24 cellular contexts compared by ENCODE assay signal in genomic region chr1:153520818-153521476, GRCh38. TPM values are rescaled to one million over a fixed set of nuclear protein-coding genes. Genes with fewer than 3 reads are reported as not detected.
A peak's percentile ranks its signal among the peaks of the same experiment; 100 is the strongest.
DNase-seq lines count a peak whose midpoint lies in the region; FAIRE-seq and TF ChIP-seq lines count a peak whose summit lies in the region.
"Had no signal": no experiment of that assay in that cellular context is flagged by ENCODE, and none has a peak within 500 bp of the region (broad histone marks: within the 10 kb centered on the region; RNA-seq: fewer than 3 reads in every experiment).

No MANE protein-coding gene starts in this region.

- H3K4me3 ChIP-seq in PC-9 (no peak overlapping the region), endodermal cell (ENCODE audit: low read length) (peak overlapping the region; percentile 30), sigmoid colon (no peak overlapping the region)
- H3K4me3 ChIP-seq: ascending aorta, lower lobe of right lung, right atrium auricular region had no signal

- peak; percentile 43 for DNase-seq in EL
- peak in 1 of 2 experiments; percentile 59 for DNase-seq in PC-9
- DNase-seq in endodermal cell: no peak
- peak; percentile 22 for DNase-seq in sigmoid colon
- no peak for DNase-seq in GM12891 (ENCODE audit: insufficient read length, low spot score)
- no peak for DNase-seq in activated T-cell treated with anti-CD3 and anti-CD28 coated beads for 4 hours
- no peak for DNase-seq in endothelial cell (ENCODE audit: low spot score)
- DNase-seq: activated CD4-positive, alpha-beta T cell treated with anti-CD3 and anti-CD28 coated beads for 36 hours; erythroblast; foreskin keratinocyte; KG1; lower lobe of right lung; NCI-H187; NCI-H748 treated with DMSO at 0.1 percent for 48 hours; SIG-M5; T-cell had no signal

- no peaks in the 10 kb centered on the region for H3K9me2 ChIP-seq in PC-9 (ENCODE audit: insufficient read depth)

- no peak for TF ChIP-seq CTCF in PC-9 (conservative IDR thresholded peaks at IDR 0.05)
- no peak for TF ChIP-seq CTCF in endodermal cell (conservative IDR thresholded peaks at IDR 0.05)
- no peak for TF ChIP-seq CTCF in sigmoid colon (IDR thresholded peaks at IDR 0.05)
- no peak for TF ChIP-seq CTCF in endothelial cell (IDR thresholded peaks at IDR 0.05; ENCODE audit: unreplicated experiment)

- H3K79me2 ChIP-seq in PC-9 (ENCODE audit: low read depth): no peaks in the 10 kb centered on the region

- WGBS in endodermal cell (ENCODE audit: insufficient coverage in 1 of 2, insufficient read length in 1 of 2), 2 experiments: 70 to 77% methylated on average over 4 of the region's 4 CpGs
- WGBS in sigmoid colon, 2 donors: 65 to 87% methylated on average over 4 of the region's 4 CpGs

- peaks cover 43% of the 10 kb centered on the region for H3F3A ChIP-seq in PC-9 (ENCODE audit: insufficient read depth, low read depth)

- intact Hi-C loops in PC-9 (cut with micrococcal nuclease; ENCODE audit: unreplicated experiment) (no loop called here), sigmoid colon (cut with DNase I) (no loop called here)

- peaks cover 25% of the 10 kb centered on the region for H3K4me1 ChIP-seq in PC-9 (replicated peaks; ENCODE audit: insufficient read depth)
- peaks cover 10% of the 10 kb centered on the region for H3K4me1 ChIP-seq in endodermal cell (ENCODE audit: control insufficient read depth, insufficient read depth, low read length)
- H3K4me1 ChIP-seq in sigmoid colon: peaks cover 0 to 7% (median 4%) of the 10 kb centered on the region in 4 donors

- H3K9me3 ChIP-seq in PC-9 (ENCODE audit: insufficient read depth, low read depth) (no peaks in the 10 kb centered on the region), endodermal cell (ENCODE audit: control insufficient read depth, low read length) (no peaks in the 10 kb centered on the region), sigmoid colon (no peaks in the 10 kb centered on the region)
- H3K9me3 ChIP-seq: ascending aorta, lower lobe of right lung, right atrium auricular region had no signal

- H3K27ac ChIP-seq in PC-9: peak overlapping the region; percentile 16; the same call in 1 of the 2 replicates
- no peak overlapping the region for H3K27ac ChIP-seq in endodermal cell (ENCODE audit: low read depth, low read length)
- no peak overlapping the region for H3K27ac ChIP-seq in sigmoid colon
- H3K27ac ChIP-seq: ascending aorta, foreskin keratinocyte, lower lobe of right lung, right atrium auricular region had no signal

- H3K9me3 Mint-ChIP-seq in endodermal cell (peaks cover 8% of the 10 kb centered on the region), endothelial cell (ENCODE audit: unreplicated experiment) (no peaks in the 10 kb centered on the region)
- H3K9me3 Mint-ChIP-seq: activated naive CD4-positive, alpha-beta T cell treated with anti-CD3 and anti-CD28 coated beads, Interleukin-2, amount 50 U/mL, for 24 hours; T-cell had no signal

- CTCF ChIA-PET in PC-9 (lab: Charles Lee): interaction anchor here (0.6 kb wide), 1 partner anchor 13 kb away, joined by 3 read pairs; no protein-coding TSS in a partner anchor

- TF ChIP-seq POLR2A in sigmoid colon (IDR thresholded peaks at IDR 0.05): no peak
- no peak for TF ChIP-seq POLR2A in GM12891 (IDR thresholded peaks at IDR 0.05; ENCODE audit: low read depth, low read length)

- H3K27me3 ChIP-seq in PC-9 (ENCODE audit: insufficient read depth, low read depth) (no peaks in the 10 kb centered on the region), endodermal cell (ENCODE audit: control insufficient read depth, insufficient read depth, low read length, poor library complexity, severe bottlenecking) (peaks cover 12% of the 10 kb centered on the region), sigmoid colon (no peaks in the 10 kb centered on the region)
- H3K27me3 ChIP-seq: ascending aorta, foreskin keratinocyte, right atrium auricular region had no signal

- H3K27ac Mint-ChIP-seq in endodermal cell: peak overlapping the region; percentile 9
- no peak overlapping the region for H3K27ac Mint-ChIP-seq in endothelial cell (ENCODE audit: unreplicated experiment)
- H3K27ac Mint-ChIP-seq: activated CD4-positive, alpha-beta T cell treated with anti-CD3 and anti-CD28 coated beads for 36 hours; activated naive CD4-positive, alpha-beta T cell treated with anti-CD3 and anti-CD28 coated beads, Interleukin-2, amount 50 U/mL, for 24 hours; T-cell had no signal

- POLR2A ChIA-PET in PC-9 (lab: Charles Lee; ENCODE audit: unreplicated experiment): interaction anchor here (0.8 kb wide), 1 partner anchor 14 kb away, joined by 3 read pairs; no protein-coding TSS in a partner anchor

- H3K27me3 Mint-ChIP-seq in endodermal cell (ENCODE audit: insufficient read depth) (peaks cover 42% of the 10 kb centered on the region), endothelial cell (ENCODE audit: unreplicated experiment) (no peaks in the 10 kb centered on the region)
- H3K27me3 Mint-ChIP-seq: activated CD4-positive, alpha-beta T cell treated with anti-CD3 and anti-CD28 coated beads for 36 hours; activated naive CD4-positive, alpha-beta T cell treated with anti-CD3 and anti-CD28 coated beads, Interleukin-2, amount 50 U/mL, for 24 hours; T-cell had no signal

- no peak for TF ChIP-seq EP300 in sigmoid colon (IDR thresholded peaks at IDR 0.05)

- no TSS peak for BruUV-seq in PC-9 (replicated peaks; lab: Mats Ljungman, UMichigan)

- H3K36me3 Mint-ChIP-seq in endodermal cell (ENCODE audit: low read depth): no peaks in the 10 kb centered on the region
- no peaks in the 10 kb centered on the region for H3K36me3 Mint-ChIP-seq in endothelial cell (ENCODE audit: low read depth, unreplicated experiment)
- H3K36me3 Mint-ChIP-seq: activated naive CD4-positive, alpha-beta T cell treated with anti-CD3 and anti-CD28 coated beads, Interleukin-2, amount 50 U/mL, for 24 hours; T-cell had no signal

- FAIRE-seq in GM12891 (lab: Jason Lieb, UNC): no peak
- FAIRE-seq: G401.6, GM18507, H54 had no signal

- H3K36me3 ChIP-seq in PC-9 (ENCODE audit: low read depth) (no peaks in the 10 kb centered on the region), endodermal cell (ENCODE audit: control insufficient read depth, insufficient read depth, low read length) (no peaks in the 10 kb centered on the region), sigmoid colon (no peaks in the 10 kb centered on the region)
- H3K36me3 ChIP-seq: ascending aorta, lower lobe of right lung, right atrium auricular region had no signal

- peaks cover 25% of the 10 kb centered on the region for H3K4me1 Mint-ChIP-seq in endodermal cell
- peaks cover 6% of the 10 kb centered on the region for H3K4me1 Mint-ChIP-seq in endothelial cell (ENCODE audit: unreplicated experiment)
- H3K4me1 Mint-ChIP-seq: activated naive CD4-positive, alpha-beta T cell treated with anti-CD3 and anti-CD28 coated beads, Interleukin-2, amount 50 U/mL, for 24 hours had no signal

- H3K4me3 Mint-ChIP-seq in endodermal cell (no peak overlapping the region), endothelial cell (ENCODE audit: unreplicated experiment) (no peak overlapping the region)
- H3K4me3 Mint-ChIP-seq: activated CD4-positive, alpha-beta T cell treated with anti-CD3 and anti-CD28 coated beads for 36 hours; activated naive CD4-positive, alpha-beta T cell treated with anti-CD3 and anti-CD28 coated beads, Interleukin-2, amount 50 U/mL, for 24 hours; T-cell had no signal

- H3K4me2 ChIP-seq in PC-9: peak overlapping the region; percentile 34

- no peaks in the 10 kb centered on the region for H4K20me1 ChIP-seq in PC-9 (ENCODE audit: insufficient read depth)

- no peak overlapping the region for H3K9ac ChIP-seq in endodermal cell (ENCODE audit: extremely low read depth, low read length, poor library complexity, severe bottlenecking)

- no peak overlapping the region for H2AFZ ChIP-seq in PC-9

TF ChIP-seq in GM12891, 5 proteins besides CTCF, POLR2A, EP300 and RAD21:
- TF ChIP-seq PAX5 (IDR thresholded peaks at IDR 0.05; ENCODE audit: insufficient read depth, low read length, severe bottlenecking): no peak
- no peak for TF ChIP-seq POLR2AphosphoS5 (IDR thresholded peaks at IDR 0.05; ENCODE audit: low read depth, low read length)
- no peak for TF ChIP-seq TAF1 (IDR thresholded peaks at IDR 0.05; ENCODE audit: low read depth, low read length)
- TF ChIP-seq POU2F2 (IDR thresholded peaks at IDR 0.05; ENCODE audit: low read depth, low read length): no peak
- TF ChIP-seq SPI1 (IDR thresholded peaks at IDR 0.05; ENCODE audit: low read depth, low read length): no peak

RNA-seq across cellular contexts. Expression of gene S100A6, which starts 14.8 kb away (rescaled TPM):
- 873 and 994 TPM in 2 replicates for total RNA-seq in PC-9 (2021)
- 1 to 10 TPM; 3.7 to 7.5 TPM for total RNA-seq in endodermal cell
- polyA plus RNA-seq in endodermal cell (2013, experiment 1 of 2): 25.5 TPM
- 34.9 TPM for polyA plus RNA-seq in endodermal cell (2013, experiment 2 of 2)
- 1,000 to 10,000 TPM in 1 of 4 donors, 100 to 1,000 TPM in 3; 445 to 1,159 (median 590) TPM for total RNA-seq in sigmoid colon
- 1,000 to 10,000 TPM; 4,079 to 7,223 (median 4,178) TPM for polyA plus RNA-seq in sigmoid colon
- polyA plus RNA-seq in GM12891 (2012; ENCODE audit: low read depth, missing spikeins): 21.7 TPM
- total RNA-seq in endothelial cell (ENCODE audit: unreplicated experiment): 11.9 TPM

RNA-seq across cellular contexts. Expression of gene S100A5, which starts 19.8 kb away (rescaled TPM):
- total RNA-seq in PC-9 (2021): 7.2 and 11.1 TPM in 2 replicates
- not detected for total RNA-seq in endodermal cell
- not detected for polyA plus RNA-seq in endodermal cell (2013, experiment 1 of 2)
- not detected for polyA plus RNA-seq in endodermal cell (2013, experiment 2 of 2)
- not detected for total RNA-seq in sigmoid colon
- polyA plus RNA-seq in sigmoid colon: not detected
- polyA plus RNA-seq in GM12891 (2012; ENCODE audit: low read depth, missing spikeins): 0.47 TPM
- total RNA-seq in endothelial cell (ENCODE audit: unreplicated experiment): not detected
- total RNA-seq: ascending aorta, foreskin keratinocyte, lower lobe of right lung, omental fat pad, right atrium auricular region, urinary bladder had no signal

RNA-seq across cellular contexts. Expression of gene S100A4, which starts 24.7 kb away (rescaled TPM):
- total RNA-seq in PC-9 (2021): 303 and 346 TPM in 2 replicates
- 1 to 10 TPM; 4.9 to 6.2 TPM for total RNA-seq in endodermal cell
- 24.8 TPM for polyA plus RNA-seq in endodermal cell (2013, experiment 1 of 2)
- polyA plus RNA-seq in endodermal cell (2013, experiment 2 of 2): 24.1 TPM
- 100 to 1,000 TPM; 189 to 486 (median 288) TPM for total RNA-seq in sigmoid colon
- 100 to 1,000 TPM; 304 to 499 (median 336) TPM for polyA plus RNA-seq in sigmoid colon
- 38.4 TPM for polyA plus RNA-seq in GM12891 (2012; ENCODE audit: low read depth, missing spikeins)
- 2.8 TPM for total RNA-seq in endothelial cell (ENCODE audit: unreplicated experiment)

RNA-seq across cellular contexts. Expression of gene S100A3, which starts 28.1 kb away (rescaled TPM):
- 1.5 and 2.4 TPM in 2 replicates for total RNA-seq in PC-9 (2021)
- not detected for total RNA-seq in endodermal cell
- 0.46 TPM for polyA plus RNA-seq in endodermal cell (2013, experiment 1 of 2)
- polyA plus RNA-seq in endodermal cell (2013, experiment 2 of 2): 0.58 TPM
- 1 to 10 TPM; 1.1 to 4.3 (median 2.2) TPM for total RNA-seq in sigmoid colon
- polyA plus RNA-seq in sigmoid colon: 1 to 10 TPM; 1.4 to 3.9 (median 3.6) TPM
- 0.28 TPM for polyA plus RNA-seq in GM12891 (2012; ENCODE audit: low read depth, missing spikeins)
- total RNA-seq in endothelial cell (ENCODE audit: unreplicated experiment): not detected
- total RNA-seq: activated CD4-positive, alpha-beta T cell treated with anti-CD3 and anti-CD28 coated beads for 36 hours; ascending aorta; T-cell; urinary bladder had no signal

RNA-seq across cellular contexts. Expression of gene S100A2, which starts 44.7 kb away (rescaled TPM):
- total RNA-seq in PC-9 (2021) (145 and 147 TPM in 2 replicates), endodermal cell (1 to 10 TPM in 1 of 2 donors, under 1 TPM in 1; 0.92 to 3.1 TPM), sigmoid colon (1 to 10 TPM in 1 of 4 donors, under 1 TPM in 1, not detected in 2; 0.68 to 1.8 TPM), endothelial cell (ENCODE audit: unreplicated experiment) (not detected)
- polyA plus RNA-seq in endodermal cell (2013, experiment 1 of 2): not detected
- not detected for polyA plus RNA-seq in endodermal cell (2013, experiment 2 of 2)
- 10 to 100 TPM in 1 of 3 donors, 1 to 10 TPM in 2; 1.8 to 16.2 (median 2.3) TPM for polyA plus RNA-seq in sigmoid colon
- 0.87 TPM for polyA plus RNA-seq in GM12891 (2012; ENCODE audit: low read depth, missing spikeins)
- total RNA-seq: ascending aorta, right atrium auricular region had no signal

Comparison
In these comparisons a context has a peak if more than half of its experiments do, and no peak if none do; other contexts are left out.
1. DNase-seq: peak in EL (single experiment) and sigmoid colon (single experiment); none in endodermal cell (single experiment), GM12891 (single experiment), activated T-cell treated with anti-CD3 and anti-CD28 coated beads for 4 hours (single experiment) and endothelial cell (single experiment).
2. RNA of gene S100A6, which starts 14.8 kb away (total RNA-seq): 873 to 994 TPM in PC-9 and 445 to 1,159 TPM in sigmoid colon; 11.9 TPM in endothelial cell (single experiment) and 3.7 to 7.5 TPM in endodermal cell; every median in the first group is over 10 times any median in the second.
3. RNA of gene S100A4, which starts 24.7 kb away (total RNA-seq): 189 to 486 TPM in sigmoid colon and 303 to 346 TPM in PC-9; 4.9 to 6.2 TPM in endodermal cell and 2.8 TPM in endothelial cell (single experiment); every median in the first group is over 10 times any median in the second.